20 cellular contexts compared by ENCODE assay signal in genomic region chr2:219759801-219760200, GRCh38.
DNase-seq lines count a peak whose midpoint lies in the region; ATAC-seq, FAIRE-seq and TF ChIP-seq lines count a peak whose summit lies in the region.
"Had no signal": no experiment of that assay in that cellular context is flagged by ENCODE, and none has a peak within 500 bp of the region (broad histone marks: within the 10 kb centered on the region; RNA-seq: fewer than 3 reads in every experiment).

No MANE protein-coding gene starts in this region.

- 55 to 80% (median 69%) methylated on average over 3 of the region's 3 CpGs for WGBS in heart left ventricle, 4 donors
- WGBS in neuronal stem cell (ENCODE audit: extremely low coverage in 2 of 2, insufficient read length in 2 of 2, insufficient replicate concordance in 1 of 2), 2 donors, result no CpG with 5 or more reads among the region's 3 CpGs

- H3K4me3 ChIP-seq in heart left ventricle, result no peak overlapping the region
- no peak overlapping the region for H3K4me3 ChIP-seq in right atrium auricular region
- no peak overlapping the region for H3K4me3 ChIP-seq in MM.1S (ENCODE audit: low read length)
- H3K4me3 ChIP-seq in bronchial epithelial cell (ENCODE audit: low read depth, low read length), result no peak overlapping the region
- H3K4me3 ChIP-seq in neural cell (ENCODE audit: low read length), result peak overlapping the region; percentile 30
- H3K4me3 ChIP-seq in Karpas-422 (ENCODE audit: low read length), result no peak overlapping the region
- H3K4me3 ChIP-seq in neuronal stem cell (ENCODE audit: low read length in 2 of 2), result no peak overlapping the region
- H3K4me3 ChIP-seq: BLaER1, GM23338 had no signal

- H3K4me1 ChIP-seq in heart left ventricle (peaks cover 0 to 24% (median 2%) of the 10 kb centered on the region in 12 donors), right atrium auricular region (peaks cover 0 to 6% of the 10 kb centered on the region in 2 donors), MM.1S (ENCODE audit: low read length) (no peaks in the 10 kb centered on the region), Karpas-422 (ENCODE audit: low read length) (no peaks in the 10 kb centered on the region), neuronal stem cell (ENCODE audit: control insufficient read depth in 2 of 2, insufficient read depth in 1 of 2, low read depth in 1 of 2, low read length in 2 of 2) (no peaks in the 10 kb centered on the region)
- H3K4me1 ChIP-seq: BLaER1, Caco-2 had no signal

- H4K8ac ChIP-seq in neuronal stem cell (ENCODE audit: low read depth, low read length), result no peak overlapping the region

- no peaks in the 10 kb centered on the region for H3K79me1 ChIP-seq in neuronal stem cell (ENCODE audit: low read depth, low read length)

- peak; percentile 36 for FAIRE-seq in bronchial epithelial cell (lab: Jason Lieb, UNC)
- FAIRE-seq: G401.6, GM12892, GM19239 had no signal

- H2BK5ac ChIP-seq in neuronal stem cell (ENCODE audit: low read length), result no peak overlapping the region

- H3K23ac ChIP-seq in neuronal stem cell (ENCODE audit: low read depth, low read length, poor library complexity), result no peak overlapping the region

- H3K36me3 ChIP-seq in heart left ventricle (no peaks in the 10 kb centered on the region), right atrium auricular region (no peaks in the 10 kb centered on the region), MM.1S (replicated peaks; ENCODE audit: insufficient read depth, low read length) (no peaks in the 10 kb centered on the region), bronchial epithelial cell (ENCODE audit: control insufficient read depth, insufficient read depth, low read length) (no peaks in the 10 kb centered on the region), neural cell (ENCODE audit: insufficient read depth, low read length) (no peaks in the 10 kb centered on the region), Karpas-422 (ENCODE audit: insufficient read depth, low read length) (peaks cover 14% of the 10 kb centered on the region), neuronal stem cell (replicated peaks in 1 of 2; ENCODE audit: control insufficient read depth in 2 of 2, insufficient read depth in 2 of 2, low read length in 2 of 2) (no peaks in the 10 kb centered on the region)
- H3K36me3 ChIP-seq: BLaER1 had no signal

- H3K9me3 ChIP-seq in heart left ventricle (peaks cover 0 to 6% (median 0%) of the 10 kb centered on the region in 12 donors), right atrium auricular region (no peaks in the 10 kb centered on the region), MM.1S (replicated peaks; ENCODE audit: insufficient read depth, low read length) (no peaks in the 10 kb centered on the region), neural cell (ENCODE audit: low read length) (no peaks in the 10 kb centered on the region), Karpas-422 (ENCODE audit: low read length) (no peaks in the 10 kb centered on the region), neuronal stem cell (replicated peaks in 1 of 2; ENCODE audit: control insufficient read depth in 2 of 2, insufficient read depth in 1 of 2, low read depth in 1 of 2, low read length in 2 of 2) (no peaks in the 10 kb centered on the region)
- H3K9me3 ChIP-seq: Caco-2 had no signal

- no peak overlapping the region for H3K9ac ChIP-seq in MM.1S (ENCODE audit: low read length)
- peak overlapping the region; percentile 32 for H3K9ac ChIP-seq in neural cell (ENCODE audit: low read length)
- no peak overlapping the region for H3K9ac ChIP-seq in Karpas-422 (ENCODE audit: low read length)
- H3K9ac ChIP-seq in neuronal stem cell (ENCODE audit: low read depth, low read length, poor library complexity), result no peak overlapping the region
- H3K9ac ChIP-seq: BLaER1 had no signal

- no peak overlapping the region for H2BK15ac ChIP-seq in neuronal stem cell (ENCODE audit: low read length)

- H3K27ac ChIP-seq in heart left ventricle (peak overlapping the region in 7 of 12 donors; percentile 40 to 72 (median 49)), right atrium auricular region (peak overlapping the region in 1 of 2 donors; percentile 36), MM.1S (ENCODE audit: low read length) (no peak overlapping the region), neural cell (ENCODE audit: low read length) (peak overlapping the region; percentile 85), Karpas-422 (ENCODE audit: low read length) (no peak overlapping the region), neuronal stem cell (replicated peaks; ENCODE audit: low read length) (no peak overlapping the region)
- H3K27ac ChIP-seq: BLaER1, C4-2B had no signal

- no peak overlapping the region for H2AFZ ChIP-seq in MM.1S (ENCODE audit: low read length)
- no peak overlapping the region for H2AFZ ChIP-seq in neural cell (ENCODE audit: low read depth, low read length)
- no peak overlapping the region for H2AFZ ChIP-seq in Karpas-422 (ENCODE audit: low read length)
- H2AFZ ChIP-seq in neuronal stem cell (ENCODE audit: low read length), result no peak overlapping the region
- H2AFZ ChIP-seq: GM23338 had no signal

- no peak for TF ChIP-seq RAD21 in neural cell (conservative IDR thresholded peaks at IDR 0.05)

- H3K27me3 ChIP-seq in heart left ventricle (no peaks in the 10 kb centered on the region), right atrium auricular region (no peaks in the 10 kb centered on the region), MM.1S (replicated peaks; ENCODE audit: insufficient read depth, low read length) (no peaks in the 10 kb centered on the region), bronchial epithelial cell (ENCODE audit: control insufficient read depth, insufficient read depth, low read length) (no peaks in the 10 kb centered on the region), neural cell (ENCODE audit: insufficient read depth, low read depth, low read length) (no peaks in the 10 kb centered on the region), Karpas-422 (ENCODE audit: low read length) (no peaks in the 10 kb centered on the region), neuronal stem cell (ENCODE audit: control insufficient read depth in 3 of 3, insufficient read depth in 3 of 3, low read depth in 1 of 3, low read length in 3 of 3) (no peaks in the 10 kb centered on the region)
- H3K27me3 ChIP-seq: BLaER1 had no signal

- H3K79me2 ChIP-seq in MM.1S (ENCODE audit: low read length) (no peaks in the 10 kb centered on the region), neural cell (replicated peaks; ENCODE audit: insufficient read depth, low read length) (no peaks in the 10 kb centered on the region), Karpas-422 (ENCODE audit: low read length) (peaks cover 60% of the 10 kb centered on the region)

- no peak for TF ChIP-seq POLR2A in heart left ventricle (IDR thresholded peaks at IDR 0.05)

- no peak overlapping the region for H3K4ac ChIP-seq in neuronal stem cell (ENCODE audit: low read length)

- no peak overlapping the region for H2AK5ac ChIP-seq in neuronal stem cell (ENCODE audit: low read depth, low read length)

- H2BK12ac ChIP-seq in neuronal stem cell (ENCODE audit: low read length), result no peak overlapping the region

- no peak overlapping the region for H2BK120ac ChIP-seq in neuronal stem cell (ENCODE audit: low read depth, low read length)

- peak; percentile 87 for TF ChIP-seq EP300 in neural cell (conservative IDR thresholded peaks at IDR 0.05; ENCODE audit: poor library complexity, severe bottlenecking)

- intact Hi-C loops in heart left ventricle (cut with DNase I), result no loop called here

- no peak overlapping the region for H3K4me2 ChIP-seq in MM.1S (ENCODE audit: low read depth, low read length)
- H3K4me2 ChIP-seq in neural cell (ENCODE audit: low read length), result peak overlapping the region; percentile 54
- H3K4me2 ChIP-seq in Karpas-422 (ENCODE audit: low read depth, low read length, poor library complexity, severe bottlenecking), result no peak overlapping the region
- H3K4me2 ChIP-seq in neuronal stem cell (ENCODE audit: insufficient read depth, low read length, poor library complexity, severe bottlenecking), result no peak overlapping the region
- H3K4me2 ChIP-seq: BLaER1, GM23338 had no signal

- DNase-seq in heart left ventricle (no peak), right atrium auricular region (ENCODE audit: low spot score) (no peak), MM.1S (peak; percentile 16), bronchial epithelial cell (ENCODE audit: low read depth) (no peak), Karpas-422 (no peak), neuronal stem cell (ENCODE audit: low spot score) (no peak)
- DNase-seq: Caco-2; CD4-positive, CD25-positive, alpha-beta regulatory T cell; CD8-positive, alpha-beta T cell; DMS153; DND-41; H9 had no signal

- H3K9me2 ChIP-seq in MM.1S (replicated peaks; ENCODE audit: insufficient read depth, low read length) (no peaks in the 10 kb centered on the region), neural cell (ENCODE audit: insufficient read depth, low read length) (no peaks in the 10 kb centered on the region), Karpas-422 (replicated peaks; ENCODE audit: insufficient read depth, low read length) (no peaks in the 10 kb centered on the region)

- no peak overlapping the region for H4K91ac ChIP-seq in neuronal stem cell (ENCODE audit: low read depth, low read length, poor library complexity)

- TF ChIP-seq CTCF in heart left ventricle (IDR thresholded peaks at IDR 0.05) (no peak), right atrium auricular region (IDR thresholded peaks at IDR 0.05) (no peak), MM.1S (IDR thresholded peaks at IDR 0.05; ENCODE audit: low read length) (no peak), bronchial epithelial cell (IDR thresholded peaks at IDR 0.05; ENCODE audit: insufficient read depth, low read length, severe bottlenecking) (no peak), neural cell (IDR thresholded peaks at IDR 0.05; ENCODE audit: poor library complexity, severe bottlenecking) (no peak)

- no peak overlapping the region for H3K14ac ChIP-seq in neuronal stem cell (ENCODE audit: low read length)

- H4K20me1 ChIP-seq in MM.1S (ENCODE audit: insufficient read depth, low read length), result no peaks in the 10 kb centered on the region
- no peaks in the 10 kb centered on the region for H4K20me1 ChIP-seq in neural cell (ENCODE audit: insufficient read depth)
- no peaks in the 10 kb centered on the region for H4K20me1 ChIP-seq in Karpas-422 (ENCODE audit: insufficient read depth, low read depth, low read length)
- H4K20me1 ChIP-seq: BLaER1 had no signal

- no peak overlapping the region for H3K18ac ChIP-seq in neuronal stem cell (ENCODE audit: low read length)

- ATAC-seq in heart left ventricle, result peak in 3 of 4 donors; percentile 34 to 65 (median 57)
- ATAC-seq: CD8-positive, alpha-beta T cell; GM23338; HCT116 had no signal

- H3F3A ChIP-seq in MM.1S (ENCODE audit: insufficient read depth, low read length), result no peaks in the 10 kb centered on the region
- peaks cover 7% of the 10 kb centered on the region for H3F3A ChIP-seq in neural cell (ENCODE audit: insufficient read depth, low read length, poor library complexity, severe bottlenecking)

TF ChIP-seq in neural cell, 6 proteins besides CTCF, POLR2A, EP300 and RAD21 (continues in another document):
- TF ChIP-seq EZH2 (IDR thresholded peaks at IDR 0.05; ENCODE audit: borderline replicate concordance, insufficient read depth, low read length, poor library complexity, severe bottlenecking) (no peak), SMC3 (conservative IDR thresholded peaks at IDR 0.05; ENCODE audit: poor library complexity) (peak; percentile 24)

Comparison
In these comparisons a context has a peak if more than half of its experiments do, and no peak if none do; other contexts are left out.
1. H3K27ac ChIP-seq: peak in heart left ventricle (7 of 12) and neural cell (single experiment); none in MM.1S (single experiment), Karpas-422 (single experiment) and neuronal stem cell (single experiment).